ENCODE assay signal across 1 cellular context in genomic region chr7:92448185-92448747, GRCh38.
TF ChIP-seq lines count a peak whose summit lies in the region.

No MANE protein-coding gene starts in this region.

TF ChIP-seq in GM23338, 12 proteins besides CTCF, POLR2A, EP300 and RAD21 (continued from another document):
- no peak for TF ChIP-seq ZNF462 (CRISPR knock-in tag; IDR thresholded peaks at IDR 0.05)
- no peak for TF ChIP-seq ETS1 (IDR thresholded peaks at IDR 0.05)
- TF ChIP-seq STAT1 (IDR thresholded peaks at IDR 0.05; ENCODE audit: unreplicated experiment): no peak
- TF ChIP-seq ZNF331 (CRISPR knock-in tag; IDR thresholded peaks at IDR 0.05; ENCODE audit: low read depth): no peak
- TF ChIP-seq ZNF114 (CRISPR knock-in tag; IDR thresholded peaks at IDR 0.05): no peak
- no peak for TF ChIP-seq REST (IDR thresholded peaks at IDR 0.05; ENCODE audit: unreplicated experiment)
- no peak for TF ChIP-seq JUNB (IDR thresholded peaks at IDR 0.05; ENCODE audit: unreplicated experiment)
